ENCODE assay signal across 8 cellular contexts in the genomic region with DNA sequence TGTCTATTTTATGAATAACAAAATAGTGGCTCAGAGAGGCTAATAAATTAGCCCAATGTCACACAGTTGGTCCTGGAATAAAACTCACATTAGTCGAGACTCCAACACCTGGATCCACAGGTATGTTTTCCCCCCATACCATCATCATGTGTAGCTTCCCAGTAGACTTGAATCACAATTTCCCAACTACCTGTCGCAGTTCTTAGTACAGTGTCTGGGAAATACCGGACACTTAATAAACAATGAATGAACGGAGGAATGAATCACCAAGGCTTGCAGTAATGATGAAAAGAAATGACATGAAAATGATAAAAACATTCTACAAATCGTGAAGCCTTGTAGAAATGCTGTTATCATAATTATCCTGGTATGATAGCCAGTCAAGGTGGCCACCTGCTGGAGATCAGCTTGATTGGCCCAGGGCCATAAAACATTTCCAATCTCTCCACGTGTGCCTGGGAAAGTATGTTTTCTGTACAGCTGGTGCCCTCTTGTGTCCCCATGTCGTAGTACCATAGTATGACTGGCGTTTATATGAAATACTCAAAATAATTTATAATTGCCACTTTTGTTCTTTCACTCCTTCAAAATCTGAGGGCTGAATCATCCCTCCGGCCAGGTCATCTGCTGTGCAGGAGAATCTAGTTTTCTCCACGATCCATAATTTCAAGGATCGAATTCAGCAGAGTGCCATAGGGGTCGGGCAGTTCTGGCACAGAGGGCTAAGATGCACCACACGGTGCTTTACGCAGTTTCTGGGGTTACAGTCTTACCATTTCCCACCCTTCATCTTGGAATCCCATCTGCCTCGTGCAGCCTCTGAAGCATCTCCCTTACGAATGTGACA.
DNase-seq lines count a peak whose midpoint lies in the region; ATAC-seq and TF ChIP-seq lines count a peak whose summit lies in the region.

No MANE protein-coding gene starts in this region.

- H2AFZ ChIP-seq in SK-N-SH (ENCODE audit: low read depth) = no peak overlapping the region

- TF ChIP-seq EP300 in SK-N-SH (IDR thresholded peaks at IDR 0.05; ENCODE audit: borderline replicate concordance in 1 of 2, low read depth in 1 of 2, low read length in 1 of 2) = no peak

- H3K27ac ChIP-seq in SK-N-SH (ENCODE audit: low read depth in 2 of 2, low read length in 1 of 2) = no peak overlapping the region

- POLR2A ChIA-PET in SK-N-SH (lab: Yijun Ruan, JAX) = no interaction called here

- CTCF ChIA-PET in SK-N-SH (lab: Yijun Ruan, JAX) = interaction anchor here (0.7 to 4.1 kb wide), 30 partner anchors 11 to 1207 kb away, joined by 3 to 54 read pairs (median 5); no protein-coding TSS in a partner anchor

- H3K9ac ChIP-seq in SK-N-SH = no peak overlapping the region

- DNase-seq in DMS79 treated with DMSO at 0.1 percent for 48 hours (lab: John Stamatoyannopoulos, UW) (peak; percentile 89), NAMALWA (ENCODE audit: low spot score) (peak; percentile 61), SK-N-SH (peak; percentile 83), iPS-NIHi11 (ENCODE audit: low spot score) (peak; percentile 42), cortex of kidney (lab: John Stamatoyannopoulos, UW) (no peak), sciatic nerve (ENCODE audit: low spot score) (no peak)
- no peak for DNase-seq in stimulated activated CD4-positive, alpha-beta T cell treated with anti-CD3 and anti-CD28 coated beads, Interleukin-4, amount 100 ng/mL, for 4 hours

- no peak overlapping the region for H3K4me2 ChIP-seq in SK-N-SH

- TF ChIP-seq RAD21 in SK-N-SH (IDR thresholded peaks at IDR 0.05; ENCODE audit: low read length) = peak; percentile 88

- no peak for ATAC-seq in sciatic nerve
- ATAC-seq in GM19467 (IDR thresholded peaks at IDR 0.05; ENCODE audit: unreplicated experiment) = no peak

- H3K4me1 ChIP-seq in SK-N-SH (ENCODE audit: control insufficient read depth in 1 of 2, insufficient read depth in 2 of 2, low read depth in 1 of 2, low read length in 1 of 2) = peaks cover 0 to 2% of the 10 kb centered on the region in 2 experiments; a peak in 1 of 4 replicates

- H4K20me1 ChIP-seq in SK-N-SH (ENCODE audit: insufficient read depth) = no peaks in the 10 kb centered on the region

- no peaks in the 10 kb centered on the region for H3K79me2 ChIP-seq in SK-N-SH (ENCODE audit: insufficient read depth)

- no peak overlapping the region for H3K4me3 ChIP-seq in SK-N-SH (ENCODE audit: low read depth in 2 of 2, low read length in 1 of 2)

- H3K27me3 ChIP-seq in SK-N-SH (ENCODE audit: insufficient read depth) = no peaks in the 10 kb centered on the region

- TF ChIP-seq CTCF in SK-N-SH (IDR thresholded peaks at IDR 0.05) = peak; percentile 44

- intact Hi-C loops in sciatic nerve (cut with DNase I) = no loop called here

- no peaks in the 10 kb centered on the region for H3K9me2 ChIP-seq in SK-N-SH

- H3K9me3 ChIP-seq in SK-N-SH = no peaks in the 10 kb centered on the region

- WGBS in SK-N-SH (ENCODE audit: low lambda C conversion rate) = 39% methylated on average over 16 of the region's 16 CpGs

- no peaks in the 10 kb centered on the region for H3K36me3 ChIP-seq in SK-N-SH (replicated peaks in 1 of 2; ENCODE audit: control insufficient read depth in 1 of 2, insufficient read depth in 2 of 2, low read length in 1 of 2)

- H3F3A ChIP-seq in SK-N-SH (replicated peaks; ENCODE audit: insufficient read depth) = no peaks in the 10 kb centered on the region

TF ChIP-seq in SK-N-SH, 30 proteins besides CTCF, POLR2A, EP300 and RAD21:
- TF ChIP-seq SMC3 (IDR thresholded peaks at IDR 0.05; ENCODE audit: low read depth, low read length) (peak; percentile 56), SIN3A (IDR thresholded peaks at IDR 0.05; ENCODE audit: borderline replicate concordance, low read depth, low read length) (no peak), FOSL2 (IDR thresholded peaks at IDR 0.05; ENCODE audit: borderline replicate concordance, low read depth) (no peak), TAF1 (IDR thresholded peaks at IDR 0.05; ENCODE audit: borderline replicate concordance, low read depth, low read length) (no peak), GABPA (IDR thresholded peaks at IDR 0.05; ENCODE audit: low read depth) (no peak), FOXJ3 (CRISPR knock-in tag; IDR thresholded peaks at IDR 0.05) (no peak), POLR2AphosphoS5 (IDR thresholded peaks at IDR 0.05; ENCODE audit: low read depth, low read length) (no peak), GATA2 (CRISPR knock-in tag; IDR thresholded peaks at IDR 0.05) (no peak), TEAD4 (IDR thresholded peaks at IDR 0.05; ENCODE audit: borderline replicate concordance, insufficient read depth) (no peak), NFIC (IDR thresholded peaks at IDR 0.05; ENCODE audit: borderline replicate concordance) (no peak), RXRA (IDR thresholded peaks at IDR 0.05; ENCODE audit: borderline replicate concordance, low read depth) (no peak), FOXM1 (IDR thresholded peaks at IDR 0.05; ENCODE audit: low read depth) (no peak), EZH2phosphoT487 (IDR thresholded peaks at IDR 0.05; ENCODE audit: borderline replicate concordance, low read depth) (no peak), YY1 (IDR thresholded peaks at IDR 0.05; ENCODE audit: low read depth) (no peak), CHD2 (IDR thresholded peaks at IDR 0.05; ENCODE audit: low read length, partially characterized antibody) (peak; percentile 32), RFX5 (IDR thresholded peaks at IDR 0.05; ENCODE audit: low read length) (no peak), RCOR1 (IDR thresholded peaks at IDR 0.05; ENCODE audit: low read length) (peak; percentile 40; the same call in 1 of the 2 replicates), ELF1 (IDR thresholded peaks at IDR 0.05) (no peak), TCF12 (IDR thresholded peaks at IDR 0.05) (no peak), MXI1 (IDR thresholded peaks at IDR 0.05; ENCODE audit: low read depth, low read length) (peak; percentile 82; the same call in 1 of the 2 replicates)
- TF ChIP-seq, protein P1, sequence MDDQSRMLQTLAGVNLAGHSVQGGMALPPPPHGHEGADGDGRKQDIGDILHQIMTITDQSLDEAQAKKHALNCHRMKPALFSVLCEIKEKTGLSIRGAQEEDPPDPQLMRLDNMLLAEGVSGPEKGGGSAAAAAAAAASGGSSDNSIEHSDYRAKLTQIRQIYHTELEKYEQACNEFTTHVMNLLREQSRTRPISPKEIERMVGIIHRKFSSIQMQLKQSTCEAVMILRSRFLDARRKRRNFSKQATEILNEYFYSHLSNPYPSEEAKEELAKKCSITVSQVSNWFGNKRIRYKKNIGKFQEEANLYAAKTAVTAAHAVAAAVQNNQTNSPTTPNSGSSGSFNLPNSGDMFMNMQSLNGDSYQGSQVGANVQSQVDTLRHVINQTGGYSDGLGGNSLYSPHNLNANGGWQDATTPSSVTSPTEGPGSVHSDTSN (IDR thresholded peaks at IDR 0.05) = no peak
- TF ChIP-seq, protein P2, sequence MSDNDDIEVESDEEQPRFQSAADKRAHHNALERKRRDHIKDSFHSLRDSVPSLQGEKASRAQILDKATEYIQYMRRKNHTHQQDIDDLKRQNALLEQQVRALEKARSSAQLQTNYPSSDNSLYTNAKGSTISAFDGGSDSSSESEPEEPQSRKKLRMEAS (IDR thresholded peaks at IDR 0.05; ENCODE audit: low read depth) = no peak

Comparison
In these comparisons a context has a peak if more than half of its experiments do, and no peak if none do; other contexts are left out.
1. DNase-seq: peak in DMS79 treated with DMSO at 0.1 percent for 48 hours (single experiment), NAMALWA (single experiment), SK-N-SH (single experiment) and iPS-NIHi11 (single experiment); none in cortex of kidney (single experiment), stimulated activated CD4-positive, alpha-beta T cell treated with anti-CD3 and anti-CD28 coated beads, Interleukin-4, amount 100 ng/mL, for 4 hours (0 of 2) and sciatic nerve (single experiment).